8 cellular contexts compared by ENCODE assay signal in the genomic region with DNA sequence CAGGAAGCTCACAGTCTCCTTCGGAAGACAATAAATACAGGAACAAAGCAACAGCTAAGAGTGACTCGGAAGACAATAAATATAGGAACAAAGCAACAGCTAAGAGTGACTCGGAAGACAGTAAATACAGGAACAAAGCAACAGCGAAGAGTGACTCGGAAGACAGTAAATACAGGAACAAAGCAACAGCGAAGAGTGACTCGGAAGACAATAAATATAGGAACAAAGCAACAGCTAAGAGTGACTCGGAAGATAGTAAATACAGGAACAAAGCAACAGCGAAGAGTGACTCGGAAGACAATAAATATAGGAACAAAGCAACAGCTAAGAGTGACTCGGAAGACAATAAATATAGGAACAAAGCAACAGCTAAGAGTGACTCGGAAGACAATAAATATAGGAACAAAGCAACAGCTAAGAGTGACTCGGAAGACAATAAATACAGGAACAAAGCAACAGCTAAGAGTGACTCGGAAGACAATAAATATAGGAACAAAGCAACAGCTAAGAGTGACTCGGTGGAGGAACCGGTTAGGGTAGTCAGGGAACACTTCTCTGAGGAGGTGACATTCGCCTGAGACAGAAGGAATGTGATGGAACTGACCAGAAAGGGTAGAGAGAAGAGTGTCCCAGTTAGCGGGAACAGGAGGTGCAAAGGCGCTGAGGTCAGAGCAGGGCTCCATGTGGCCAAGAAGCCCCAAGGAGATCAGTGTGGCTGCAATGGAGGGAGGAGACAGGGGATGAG. TPM values are rescaled to one million over a fixed set of nuclear protein-coding genes. Genes with fewer than 3 reads are reported as not detected.
A peak's percentile ranks its signal among the peaks of the same experiment; 100 is the strongest.
DNase-seq lines count a peak whose midpoint lies in the region; ATAC-seq and TF ChIP-seq lines count a peak whose summit lies in the region.
"Not testable (repeated sequence)": the region's sequence is repeated elsewhere in the genome, so short reads cannot be mapped to it uniquely, and the experiment has no call there.

No MANE protein-coding gene starts in this region.

- H3K36me3 Mint-ChIP-seq in CD14-positive monocyte, memory B cell: not testable (repeated sequence)

- H3K4me3 Mint-ChIP-seq in CD14-positive monocyte: peak overlapping the region; percentile 1 to 61
- not testable (repeated sequence) for H3K4me3 Mint-ChIP-seq in memory B cell

- peaks cover 9 to 22% (median 19%) of the 10 kb centered on the region in 7 donors for H3K9me3 Mint-ChIP-seq in CD14-positive monocyte
- H3K9me3 Mint-ChIP-seq in memory B cell: not testable (repeated sequence)

- peak; percentile 67 for ATAC-seq in esophagus mucosa
- ATAC-seq in memory B cell (ENCODE audit: low read depth): not testable (repeated sequence)

- H3K4me2 ChIP-seq in neuronal stem cell (ENCODE audit: insufficient read depth, low read length, poor library complexity, severe bottlenecking): not testable (repeated sequence)

- H2AFZ ChIP-seq in neuronal stem cell (ENCODE audit: low read length): not testable (repeated sequence)

- H4K8ac ChIP-seq in neuronal stem cell (ENCODE audit: low read depth, low read length): not testable (repeated sequence)

- not testable (repeated sequence) for H4K91ac ChIP-seq in neuronal stem cell (ENCODE audit: low read depth, low read length, poor library complexity)

- not testable (repeated sequence) for H3K9ac ChIP-seq in neuronal stem cell (ENCODE audit: low read depth, low read length, poor library complexity)

- no CpG with 5 or more reads among the region's 19 CpGs for WGBS in neuronal stem cell (ENCODE audit: extremely low coverage in 2 of 2, insufficient read length in 2 of 2, insufficient replicate concordance in 1 of 2), 2 donors
- WGBS in stomach, 5 donors: 57 to 73% (median 59%) methylated on average over 14 to 18 of the region's 19 CpGs

- not testable (repeated sequence) for H3K4me3 ChIP-seq in LNCaP clone FGC (ENCODE audit: low read depth, low read length); neuronal stem cell (ENCODE audit: low read length in 2 of 2); stomach

- peak overlapping the region; percentile 79 for H3K27ac ChIP-seq in cingulate gyrus (ENCODE audit: low read depth, low read length)
- H3K27ac ChIP-seq in neuronal stem cell (replicated peaks; ENCODE audit: low read length): not testable (repeated sequence)
- peak overlapping the region in 4 of 5 donors; percentile 44 to 85 (median 75) for H3K27ac ChIP-seq in stomach

- peak overlapping the region; percentile 43 for H2AK5ac ChIP-seq in neuronal stem cell (ENCODE audit: low read depth, low read length)

- H3K27me3 ChIP-seq in neuronal stem cell (ENCODE audit: control insufficient read depth in 3 of 3, insufficient read depth in 3 of 3, low read depth in 1 of 3, low read length in 3 of 3) (peaks cover 0 to 22% (median 0%) of the 10 kb centered on the region in 3 experiments), stomach (peaks cover 0 to 41% (median 9%) of the 10 kb centered on the region in 3 donors)

- not testable (repeated sequence) for TF ChIP-seq POLR2A in stomach (IDR thresholded peaks at IDR 0.05)

- H3K14ac ChIP-seq in neuronal stem cell (ENCODE audit: low read length): not testable (repeated sequence)

- peak; percentile 70 for DNase-seq in CD14-positive monocyte (ENCODE audit: low spot score)
- peak; percentile 19 for DNase-seq in LNCaP clone FGC (ENCODE audit: low read depth)
- peak; percentile 43 for DNase-seq in RKO (ENCODE audit: low spot score)
- not testable (repeated sequence) for DNase-seq in memory B cell (ENCODE audit: low spot score in 2 of 2); neuronal stem cell (ENCODE audit: low spot score); stomach

- not testable (repeated sequence) for H2BK5ac ChIP-seq in neuronal stem cell (ENCODE audit: low read length)

- H3K9me3 ChIP-seq in neuronal stem cell (replicated peaks in 1 of 2; ENCODE audit: control insufficient read depth in 2 of 2, insufficient read depth in 1 of 2, low read depth in 1 of 2, low read length in 2 of 2); stomach: not testable (repeated sequence)

- H3K4me1 ChIP-seq in neuronal stem cell (ENCODE audit: control insufficient read depth in 2 of 2, insufficient read depth in 1 of 2, low read depth in 1 of 2, low read length in 2 of 2) (peaks cover 7 to 14% of the 10 kb centered on the region in 2 donors), stomach (peaks cover 0 to 26% (median 13%) of the 10 kb centered on the region in 4 donors)

- peak overlapping the region; percentile 68 for H3K18ac ChIP-seq in neuronal stem cell (ENCODE audit: low read length)

- not testable (repeated sequence) for H3K27me3 Mint-ChIP-seq in CD14-positive monocyte (ENCODE audit: low read depth in 3 of 3); memory B cell

- TF ChIP-seq CTCF in CD14-positive monocyte (IDR thresholded peaks at IDR 0.05); LNCaP clone FGC (IDR thresholded peaks at IDR 0.05; ENCODE audit: control insufficient read depth, extremely low read depth, insufficient read depth); stomach (IDR thresholded peaks at IDR 0.05): not testable (repeated sequence)

- H2BK12ac ChIP-seq in neuronal stem cell (ENCODE audit: low read length): not testable (repeated sequence)

- intact Hi-C loops in CD14-positive monocyte (cut with micrococcal nuclease): loop anchor here in 1 of 2 donors (5.0 to 10.0 kb wide), 3 partner anchors 37 to 105 kb away; no protein-coding TSS in a partner anchor
- intact Hi-C loops in stomach (cut with DNase I; ENCODE audit: low total_unique reads): not testable (repeated sequence)

- not testable (repeated sequence) for H3K4ac ChIP-seq in neuronal stem cell (ENCODE audit: low read length)

- H3K23ac ChIP-seq in neuronal stem cell (ENCODE audit: low read depth, low read length, poor library complexity): peak overlapping the region; percentile 25

- H2BK120ac ChIP-seq in neuronal stem cell (ENCODE audit: low read depth, low read length): not testable (repeated sequence)

- H2BK15ac ChIP-seq in neuronal stem cell (ENCODE audit: low read length): not testable (repeated sequence)

- H3K27ac Mint-ChIP-seq in CD14-positive monocyte (peak overlapping the region; percentile 95 to 99 (median 98)), memory B cell (peak overlapping the region; percentile 10)

- H3K36me3 ChIP-seq in neuronal stem cell (replicated peaks in 1 of 2; ENCODE audit: control insufficient read depth in 2 of 2, insufficient read depth in 2 of 2, low read length in 2 of 2); stomach: not testable (repeated sequence)

- not testable (repeated sequence) for TF ChIP-seq EP300 in stomach (IDR thresholded peaks at IDR 0.05)

- H3K4me1 Mint-ChIP-seq in CD14-positive monocyte: peaks cover 66% of the 10 kb centered on the region
- H3K4me1 Mint-ChIP-seq in memory B cell: peaks cover 22% of the 10 kb centered on the region

- H3K79me1 ChIP-seq in neuronal stem cell (ENCODE audit: low read depth, low read length): not testable (repeated sequence)

RNA-seq across cellular contexts. Expression of a gene that starts 55.5 kb away (rescaled TPM):
- polyA plus RNA-seq in CD14-positive monocyte: 10 to 100 TPM; 28.4 to 58.3 TPM
- total RNA-seq in esophagus mucosa: 15.1 TPM
- 8.4 TPM for polyA plus RNA-seq in neuronal stem cell (2013, experiment 1 of 2)
- polyA plus RNA-seq in neuronal stem cell (2013, experiment 2 of 2): 8.4 TPM
- total RNA-seq in stomach: 10 to 100 TPM in 1 of 5 donors, 1 to 10 TPM in 3, under 1 TPM in 1; 0.29 to 35.5 (median 8.8) TPM
- 1 to 10 TPM; 5.7 to 8.5 (median 7.0) TPM for polyA plus RNA-seq in stomach
